22 cellular contexts compared by ENCODE assay signal in the genomic region with DNA sequence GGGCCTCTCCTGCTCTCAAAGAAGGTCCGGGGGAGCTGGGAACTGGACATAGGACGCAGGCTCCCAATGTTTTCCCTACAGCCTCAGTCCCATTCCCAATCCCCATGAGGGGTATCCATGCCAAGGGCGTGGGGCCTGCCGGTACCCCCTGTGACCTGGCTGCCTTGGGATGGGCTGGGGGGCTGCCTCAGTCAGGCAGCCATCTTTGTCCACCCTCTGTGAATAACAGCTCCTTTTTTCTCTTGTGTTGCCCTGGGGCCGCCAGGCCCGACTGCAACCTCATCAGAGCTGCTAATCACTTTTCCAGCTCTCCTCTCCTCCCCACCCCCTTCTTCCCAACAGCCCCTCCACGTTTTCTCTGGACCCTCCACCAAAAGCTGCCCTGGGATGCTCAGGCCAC. TPM values are rescaled to one million over a fixed set of nuclear protein-coding genes. Genes with fewer than 3 reads are reported as not detected.
DNase-seq lines count a peak whose midpoint lies in the region.
"Had no signal": no experiment of that assay in that cellular context is flagged by ENCODE, and none has a peak within 500 bp of the region (broad histone marks: within the 10 kb centered on the region; RNA-seq: fewer than 3 reads in every experiment).

No MANE protein-coding gene starts in this region.

- H3K9ac ChIP-seq in BLaER1 treated with 17β-estradiol and CSF1 and Interleukin-3, amounts not matched to agents 10 nM and 100 nM, result peak overlapping the region in 2 of 11 experiments; percentile 4 to 6; a peak in 1 of 22 replicates
- peak overlapping the region; percentile 74 for H3K9ac ChIP-seq in NT2/D1 (ENCODE audit: insufficient read length, low read depth)
- H3K9ac ChIP-seq in neuronal stem cell (ENCODE audit: low read depth, low read length, poor library complexity), result no peak overlapping the region

- H2AFZ ChIP-seq in neuronal stem cell (ENCODE audit: low read length), result no peak overlapping the region

- H2BK15ac ChIP-seq in neuronal stem cell (ENCODE audit: low read length), result no peak overlapping the region

- no peaks in the 10 kb centered on the region for H3K9me3 ChIP-seq in BLaER1 treated with 17β-estradiol and CSF1 and Interleukin-3, amounts not matched to agents 10 nM and 100 nM (replicated peaks in 1 of 11)
- no peaks in the 10 kb centered on the region for H3K9me3 ChIP-seq in NT2/D1 (ENCODE audit: insufficient read depth, low read length)
- no peaks in the 10 kb centered on the region for H3K9me3 ChIP-seq in neuronal stem cell (replicated peaks in 1 of 2; ENCODE audit: control insufficient read depth in 2 of 2, insufficient read depth in 1 of 2, low read depth in 1 of 2, low read length in 2 of 2)
- H3K9me3 ChIP-seq: BE2C, HAP-1 had no signal

- intact Hi-C loops in posterior vena cava (cut with DNase I), result no loop called here

- H2AK5ac ChIP-seq in neuronal stem cell (ENCODE audit: low read depth, low read length), result peak overlapping the region; percentile 83

- H4K8ac ChIP-seq in neuronal stem cell (ENCODE audit: low read depth, low read length), result no peak overlapping the region

- no peaks in the 10 kb centered on the region for H3K36me3 ChIP-seq in BLaER1 treated with 17β-estradiol and CSF1 and Interleukin-3, amounts not matched to agents 10 nM and 100 nM
- peaks cover 7% of the 10 kb centered on the region for H3K36me3 ChIP-seq in NT2/D1 (ENCODE audit: insufficient read depth, insufficient read length, low read length)
- peaks cover 0 to 36% of the 10 kb centered on the region in 2 donors for H3K36me3 ChIP-seq in neuronal stem cell (replicated peaks in 1 of 2; ENCODE audit: control insufficient read depth in 2 of 2, insufficient read depth in 2 of 2, low read length in 2 of 2)
- H3K36me3 ChIP-seq: BE2C, HAP-1 had no signal

- H3K4me3 ChIP-seq in BLaER1 treated with 17β-estradiol and CSF1 and Interleukin-3, amounts not matched to agents 10 nM and 100 nM, result no peak overlapping the region
- H3K4me3 ChIP-seq in NT2/D1 (ENCODE audit: insufficient read length, low read depth) (no peak overlapping the region), neuronal stem cell (ENCODE audit: low read length in 2 of 2) (no peak overlapping the region)
- H3K4me3 ChIP-seq: HAP-1 had no signal

- H3K79me1 ChIP-seq in neuronal stem cell (ENCODE audit: low read depth, low read length), result peaks cover 2% of the 10 kb centered on the region

- H2BK5ac ChIP-seq in neuronal stem cell (ENCODE audit: low read length), result peak overlapping the region; percentile 14

- WGBS in neuronal stem cell (ENCODE audit: extremely low coverage in 2 of 2, insufficient read length in 2 of 2, insufficient replicate concordance in 1 of 2), 2 donors, result no CpG with 5 or more reads among the region's 7 CpGs

- H2BK120ac ChIP-seq in neuronal stem cell (ENCODE audit: low read depth, low read length), result no peak overlapping the region

- H3K4me1 ChIP-seq in BLaER1 treated with 17β-estradiol and CSF1 and Interleukin-3, amounts not matched to agents 10 nM and 100 nM, result peaks cover 29 to 89% (median 71%) of the 10 kb centered on the region in 10 experiments
- H3K4me1 ChIP-seq in NT2/D1 (ENCODE audit: insufficient read depth, insufficient read length) (peaks cover 43% of the 10 kb centered on the region), neuronal stem cell (ENCODE audit: control insufficient read depth in 2 of 2, insufficient read depth in 1 of 2, low read depth in 1 of 2, low read length in 2 of 2) (peaks cover 24 to 73% of the 10 kb centered on the region in 2 donors)
- H3K4me1 ChIP-seq: BE2C, HAP-1 had no signal

- H3K27ac ChIP-seq in BLaER1 treated with 17β-estradiol and CSF1 and Interleukin-3, amounts not matched to agents 10 nM and 100 nM, result peak overlapping the region in 8 of 11 experiments; percentile 28 to 88 (median 42); a peak in 14 of 22 replicates
- H3K27ac ChIP-seq in neuronal stem cell (replicated peaks; ENCODE audit: low read length), result peak overlapping the region; percentile 74

- H4K20me1 ChIP-seq in BLaER1 treated with 17β-estradiol and CSF1 and Interleukin-3, amounts not matched to agents 10 nM and 100 nM, result no peaks in the 10 kb centered on the region

- H3K23ac ChIP-seq in neuronal stem cell (ENCODE audit: low read depth, low read length, poor library complexity), result no peak overlapping the region

- no peak overlapping the region for H2BK12ac ChIP-seq in neuronal stem cell (ENCODE audit: low read length)

- peak overlapping the region; percentile 51 for H3K18ac ChIP-seq in neuronal stem cell (ENCODE audit: low read length)

- H3K27me3 ChIP-seq in BLaER1 treated with 17β-estradiol and CSF1 and Interleukin-3, amounts not matched to agents 10 nM and 100 nM, result peaks cover 0 to 5% (median 0%) of the 10 kb centered on the region in 11 experiments; a peak in 1 of 22 replicates
- H3K27me3 ChIP-seq in NT2/D1 (ENCODE audit: insufficient read depth, insufficient read length) (no peaks in the 10 kb centered on the region), neuronal stem cell (ENCODE audit: control insufficient read depth in 3 of 3, insufficient read depth in 3 of 3, low read depth in 1 of 3, low read length in 3 of 3) (no peaks in the 10 kb centered on the region)
- H3K27me3 ChIP-seq: BE2C had no signal

- H3K14ac ChIP-seq in neuronal stem cell (ENCODE audit: low read length), result no peak overlapping the region

- no peak for DNase-seq in NT2/D1 (ENCODE audit: low read depth, low spot score)
- peak; percentile 65 for DNase-seq in islet precursor cell
- DNase-seq in neuronal stem cell (ENCODE audit: low spot score), result no peak
- DNase-seq in posterior vena cava (ENCODE audit: low spot score), result no peak
- DNase-seq in putamen (ENCODE audit: low spot score), result no peak
- no peak for DNase-seq in DMS53 treated with DMSO at 0.1 percent for 48 hours (lab: John Stamatoyannopoulos, UW; ENCODE audit: unreplicated experiment)
- DNase-seq: BE2C; CD4-positive, alpha-beta memory T cell; Karpas-422; NCI-H1436; NCI-H1930; NCI-H345; NCI-H524 treated with DMSO at 0.1 percent for 48 hours; PC-3; RPMI8226; SHP77 treated with DMSO at 0.1 percent for 48 hours had no signal

- H3K4ac ChIP-seq in neuronal stem cell (ENCODE audit: low read length), result no peak overlapping the region

- H4K91ac ChIP-seq in neuronal stem cell (ENCODE audit: low read depth, low read length, poor library complexity), result no peak overlapping the region

- peak overlapping the region in 8 of 11 experiments; percentile 29 to 99 (median 46); a peak in 14 of 22 replicates for H3K4me2 ChIP-seq in BLaER1 treated with 17β-estradiol and CSF1 and Interleukin-3, amounts not matched to agents 10 nM and 100 nM
- H3K4me2 ChIP-seq in neuronal stem cell (ENCODE audit: insufficient read depth, low read length, poor library complexity, severe bottlenecking), result no peak overlapping the region

RNA-seq across cellular contexts. Expression of a gene that starts 11.2 kb away (rescaled TPM):
- polyA plus RNA-seq in neuronal stem cell (2013, experiment 1 of 2), result 28.1 TPM
- polyA plus RNA-seq in neuronal stem cell (2013, experiment 2 of 2), result 28.7 TPM
- 1 to 10 TPM in 1 of 2 donors, under 1 TPM in 1; 0.60 to 1.0 TPM for total RNA-seq in posterior vena cava
- total RNA-seq: HT-29, MCF 10A, PC-3 had no signal
- polyA plus RNA-seq: IgD-negative memory B cell had no signal

RNA-seq across cellular contexts. Expression of a gene that starts 50.6 kb away (rescaled TPM):
- polyA plus RNA-seq in neuronal stem cell (2013, experiment 1 of 2), result 0.29 TPM
- 0.32 TPM for polyA plus RNA-seq in neuronal stem cell (2013, experiment 2 of 2)
- not detected for total RNA-seq in posterior vena cava
- total RNA-seq: A172; CD4-positive, alpha-beta memory T cell; HT-29; MCF 10A; PC-3 had no signal
- polyA plus RNA-seq: CD4-positive, alpha-beta memory T cell; IgD-negative memory B cell had no signal
